In genomic region chr4:84952004-84952403, GRCh38 we compare ENCODE assay signal across 15 cellular contexts. TPM values are rescaled to one million over a fixed set of nuclear protein-coding genes. Genes with fewer than 3 reads are reported as not detected.
DNase-seq lines count a peak whose midpoint lies in the region; ATAC-seq, FAIRE-seq and TF ChIP-seq lines count a peak whose summit lies in the region.
"Had no signal": no experiment of that assay in that cellular context is flagged by ENCODE, and none has a peak within 500 bp of the region (broad histone marks: within the 10 kb centered on the region; RNA-seq: fewer than 3 reads in every experiment).

No MANE protein-coding gene starts in this region.

- H3K9me3 ChIP-seq in RWPE2 (ENCODE audit: severe bottlenecking) = no peaks in the 10 kb centered on the region
- H3K9me3 ChIP-seq in pancreas = no peaks in the 10 kb centered on the region

- H3K4me3 ChIP-seq in RWPE2 (ENCODE audit: severe bottlenecking) = no peak overlapping the region
- no peak overlapping the region for H3K4me3 ChIP-seq in fibroblast of mammary gland (ENCODE audit: control insufficient read depth, low read depth, low read length)
- H3K4me3 ChIP-seq in pancreas = no peak overlapping the region

- DNase-seq in EH (ENCODE audit: low read depth) = peak; percentile 61
- DNase-seq in RWPE2 (ENCODE audit: low spot score) = peak; percentile 67
- DNase-seq in fibroblast of mammary gland (ENCODE audit: low read depth) = peak; percentile 75
- no peak for DNase-seq in pancreas
- DNase-seq in foreskin melanocyte = no peak
- no peak for DNase-seq in Right ventricle myocardium inferior (ENCODE audit: missing footprints)
- DNase-seq in NCI-H1048 (lab: John Stamatoyannopoulos, UW) = no peak
- DNase-seq: activated CD4-positive, alpha-beta T cell treated with anti-CD3 and anti-CD28 coated beads, Interleukin-2, amount 50 U/mL, for 48 hours; activated naive CD4-positive, alpha-beta T cell treated with anti-CD3 and anti-CD28 coated beads, Interleukin-2, amount 50 U/mL, for 16 hours; CD4-positive, CD25-positive, alpha-beta regulatory T cell; erythroblast; NCI-H2107; stimulated activated CD4-positive, alpha-beta T cell treated with anti-CD3 and anti-CD28 coated beads, Interleukin-15, amount 100 ng/mL, for 24 hours; stimulated activated naive B cell treated with anti-CD40 and anti-IgM and Interleukin-4, amounts not matched to agents 10 μg/mL and 1 μg/mL and 100 μg/mL, for 72 hours had no signal

- FAIRE-seq in pancreas (lab: Jason Lieb, UNC) = no peak

- H3K27ac ChIP-seq in RWPE2 (ENCODE audit: poor library complexity, severe bottlenecking) (peak overlapping the region; percentile 78), pancreas (no peak overlapping the region)

- whole genome bisulfite sequencing in pancreas, 2 donors = 11 to 35% methylated on average over 1 of the region's 1 CpG

- ATAC-seq in RWPE2 (ENCODE audit: low read depth) = peak; percentile 98
- peak; percentile 47 to 86 (median 78) for ATAC-seq in pancreas
- no peak for ATAC-seq in Right ventricle myocardium inferior
- no peak for ATAC-seq in GM21367 (IDR thresholded peaks at IDR 0.05; ENCODE audit: unreplicated experiment)
- ATAC-seq: stimulated activated naive B cell treated with anti-CD40 and anti-IgM and Interleukin-4, amounts not matched to agents 10 μg/mL and 1 μg/mL and 100 μg/mL, for 72 hours had no signal

- intact Hi-C loops in pancreas (cut with DNase I) (no loop called here), Right ventricle myocardium inferior (cut with DNase I) (no loop called here)

- H3K27me3 ChIP-seq in RWPE2 (ENCODE audit: insufficient read depth, poor library complexity, severe bottlenecking) (no peaks in the 10 kb centered on the region), pancreas (no peaks in the 10 kb centered on the region)

- no peaks in the 10 kb centered on the region for H3K36me3 ChIP-seq in RWPE2 (ENCODE audit: low read depth)
- H3K36me3 ChIP-seq in pancreas = no peaks in the 10 kb centered on the region

- TF ChIP-seq CTCF in RWPE2 (IDR thresholded peaks at IDR 0.05; ENCODE audit: poor library complexity, severe bottlenecking) (no peak), fibroblast of mammary gland (conservative IDR thresholded peaks at IDR 0.05; ENCODE audit: control insufficient read depth, insufficient read depth, low read depth, low read length) (no peak), pancreas (IDR thresholded peaks at IDR 0.05) (no peak)

- H3K4me1 ChIP-seq in RWPE2 (ENCODE audit: insufficient read depth, poor library complexity, severe bottlenecking) (peaks cover 34% of the 10 kb centered on the region), pancreas (peaks cover 25 to 35% (median 29%) of the 10 kb centered on the region in 3 donors)

RNA-seq across cellular contexts. Expression of gene WDFY3, which starts 14.5 kb away (rescaled TPM):
- total RNA-seq in pancreas (10 to 100 TPM; 25.3 to 53.0 (median 30.6) TPM), Right ventricle myocardium inferior (41.0 TPM)
- polyA plus RNA-seq in pancreas = 1 to 10 TPM; 5.3 to 9.9 TPM
- polyA plus RNA-seq: CD4-positive, CD25-positive, alpha-beta regulatory T cell had no signal

Comparison
In these comparisons a context has a peak if more than half of its experiments do, and no peak if none do; other contexts are left out.
1. DNase-seq: peak in EH (single experiment), RWPE2 (single experiment) and fibroblast of mammary gland (single experiment); none in pancreas (0 of 6), foreskin melanocyte (single experiment), Right ventricle myocardium inferior (single experiment) and NCI-H1048 (single experiment).
2. ATAC-seq: peak in RWPE2 (single experiment) and pancreas (4 of 4); none in Right ventricle myocardium inferior (single experiment) and GM21367 (single experiment).